In genomic region chr22:18522762-18523161, GRCh38 we compare ENCODE assay signal across 6 cellular contexts. TPM values are rescaled to one million over a fixed set of nuclear protein-coding genes. Genes with fewer than 3 reads are reported as not detected.
"Had no signal": no experiment of that assay in that cellular context is flagged by ENCODE, and none has a peak within 500 bp of the region (broad histone marks: within the 10 kb centered on the region; RNA-seq: fewer than 3 reads in every experiment).

No MANE protein-coding gene starts in this region.

RNA-seq across cellular contexts. Expression of gene GGTLC3, which starts 4.8 kb away (rescaled TPM):
- total RNA-seq: GM23248, H1, H4, H7, H9, HFFc6 had no signal
- polyA plus RNA-seq: GM23248, H1 had no signal

RNA-seq across cellular contexts. Expression of gene TMEM191B, which starts 4.8 kb away (rescaled TPM):
- total RNA-seq: GM23248, H4 had no signal
